17 cellular contexts compared by ENCODE assay signal in genomic region chr9:81680506-81680905, GRCh38.
"Had no signal": no experiment of that assay in that cellular context is flagged by ENCODE, and none has a peak within 500 bp of the region (broad histone marks: within the 10 kb centered on the region; RNA-seq: fewer than 3 reads in every experiment).

No MANE protein-coding gene starts in this region.

- ATAC-seq: left lung; naive thymus-derived CD4-positive, alpha-beta T cell; T-cell had no signal

- H3K27me3 Mint-ChIP-seq: activated B cell treated with CpG ODN at 0.5 μM for 24 hours; stimulated activated naive B cell treated with anti-CD40 and anti-IgM and Interleukin-4, amounts not matched to agents 10 μg/mL and 1 μg/mL and 100 μg/mL, for 72 hours; type B pancreatic cell had no signal

- H3K4me3 Mint-ChIP-seq: activated B cell treated with CpG ODN at 0.5 μM for 24 hours; activated CD4-positive, alpha-beta memory T cell treated with anti-CD3 and anti-CD28 coated beads for 36 hours; activated naive CD8-positive, alpha-beta T cell; activated T-helper 1 cell treated with anti-CD3 and anti-CD28 coated beads, Interleukin-12 subunit alpha, Interleukin-12 subunit beta, Interleukin-2, Interleukin-4 antibody, amounts not matched to agents 30 ng/mL and 10 ng/mL and 1 ng/mL, durations not matched to agents 14 hours and 24 hours and 36 hours; naive thymus-derived CD4-positive, alpha-beta T cell; T-cell; type B pancreatic cell had no signal

- H3K4me3 ChIP-seq: left lung, suprapubic skin had no signal

- H3K36me3 Mint-ChIP-seq: activated CD4-positive, alpha-beta memory T cell treated with anti-CD3 and anti-CD28 coated beads for 36 hours; activated naive CD8-positive, alpha-beta T cell; T-cell had no signal

- DNase-seq: activated B cell treated with CpG ODN at 0.5 μM for 24 hours; activated CD4-positive, alpha-beta memory T cell treated with anti-CD3 and anti-CD28 coated beads for 36 hours; activated CD4-positive, alpha-beta T cell treated with anti-CD3 and anti-CD28 coated beads for 4 hours; activated gamma-delta T cell treated with Interleukin-2 at 50 U/mL for 16 hours; activated T-cell treated with anti-CD3 and anti-CD28 coated beads for 4 hours; amniotic stem cell; dorsolateral prefrontal cortex; kidney; left lung; naive thymus-derived CD4-positive, alpha-beta T cell; retina; stimulated activated naive B cell treated with anti-CD40 and anti-IgM and Interleukin-4, amounts not matched to agents 10 μg/mL and 1 μg/mL and 100 μg/mL, for 72 hours; T-cell had no signal

- H3K27ac ChIP-seq: left lung, suprapubic skin had no signal

- H3K9me3 ChIP-seq: left lung, suprapubic skin had no signal

- H3K27ac Mint-ChIP-seq: activated B cell treated with CpG ODN at 0.5 μM for 24 hours; activated CD4-positive, alpha-beta memory T cell treated with anti-CD3 and anti-CD28 coated beads for 36 hours; activated naive CD8-positive, alpha-beta T cell; activated T-helper 1 cell treated with anti-CD3 and anti-CD28 coated beads, Interleukin-12 subunit alpha, Interleukin-12 subunit beta, Interleukin-2, Interleukin-4 antibody, amounts not matched to agents 30 ng/mL and 10 ng/mL and 1 ng/mL, durations not matched to agents 14 hours and 24 hours and 36 hours; naive thymus-derived CD4-positive, alpha-beta T cell; stimulated activated naive B cell treated with anti-CD40 and anti-IgM and Interleukin-4, amounts not matched to agents 10 μg/mL and 1 μg/mL and 100 μg/mL, for 72 hours; T-cell; type B pancreatic cell had no signal

- H3K9me3 Mint-ChIP-seq: activated B cell treated with CpG ODN at 0.5 μM for 24 hours; activated CD4-positive, alpha-beta memory T cell treated with anti-CD3 and anti-CD28 coated beads for 36 hours; activated T-helper 1 cell treated with anti-CD3 and anti-CD28 coated beads, Interleukin-12 subunit alpha, Interleukin-12 subunit beta, Interleukin-2, Interleukin-4 antibody, amounts not matched to agents 30 ng/mL and 10 ng/mL and 1 ng/mL, durations not matched to agents 14 hours and 24 hours and 36 hours; naive thymus-derived CD4-positive, alpha-beta T cell; stimulated activated naive B cell treated with anti-CD40 and anti-IgM and Interleukin-4, amounts not matched to agents 10 μg/mL and 1 μg/mL and 100 μg/mL, for 72 hours; T-cell had no signal

- H3K27me3 ChIP-seq: dorsolateral prefrontal cortex, left lung, suprapubic skin had no signal
